ENCODE assay signal across 20 cellular contexts in genomic region chr2:100784681-100785080, GRCh38. TPM values are rescaled to one million over a fixed set of nuclear protein-coding genes. Genes with fewer than 3 reads are reported as not detected.
A peak's percentile ranks its signal among the peaks of the same experiment; 100 is the strongest.
DNase-seq lines count a peak whose midpoint lies in the region; ATAC-seq, FAIRE-seq and TF ChIP-seq lines count a peak whose summit lies in the region.
"Had no signal": no experiment of that assay in that cellular context is flagged by ENCODE, and none has a peak within 500 bp of the region (broad histone marks: within the 10 kb centered on the region; RNA-seq: fewer than 3 reads in every experiment).

No MANE protein-coding gene starts in this region.

- H3K27me3 ChIP-seq in HepG2 (ENCODE audit: control insufficient read depth in 1 of 2, insufficient read depth in 2 of 2, low read length in 2 of 2) (no peaks in the 10 kb centered on the region), right lobe of liver (no peaks in the 10 kb centered on the region)
- H3K27me3 ChIP-seq: MG63, SJSA1 had no signal

- no peak overlapping the region for H3K4me2 ChIP-seq in HepG2 (ENCODE audit: low read depth, low read length)

- no peak overlapping the region for H2AFZ ChIP-seq in HepG2 (ENCODE audit: low read length)

- no peak for DNase-seq in HepG2 (ENCODE audit: low spot score)
- DNase-seq in right lobe of liver = no peak
- peak; percentile 50 for DNase-seq in epithelial cell of proximal tubule (ENCODE audit: low read depth)
- peak; percentile 28 for DNase-seq in mucosa of gallbladder (ENCODE audit: low spot score)
- no peak for DNase-seq in dermis blood vessel endothelial cell
- no peak for DNase-seq in COLO829 (ENCODE audit: low spot score)
- DNase-seq: 8988T; CD8-positive, alpha-beta memory T cell; DMS 273 treated with DMSO at 0.1 percent for 48 hours; DMS79 treated with DMSO at 0.1 percent for 48 hours; MG63; NCI-H1417; NCI-H1694 treated with DMSO at 0.1 percent for 48 hours; NCI-H446; NCI-H526 had no signal

- FAIRE-seq in HepG2 (lab: Jason Lieb, UNC) = no peak
- FAIRE-seq: H54, K562 had no signal

- TF ChIP-seq EP300 in HepG2 (IDR thresholded peaks at IDR 0.05; ENCODE audit: low read depth in 2 of 2, low read length in 2 of 2) = no peak
- no peak for TF ChIP-seq EP300 in HepG2 (CRISPR knock-in tag; IDR thresholded peaks at IDR 0.05; ENCODE audit: borderline replicate concordance)

- CTCF ChIA-PET in HepG2 (lab: Yijun Ruan, JAX; ENCODE audit: low intra/inter-chr PET ratio, low total read pairs) = no interaction called here

- in situ Hi-C loops in HepG2 (cut with HindIII; ENCODE audit: extremely low pct_ligation_motif_present, low pct_unique_long_range_greater_than_20kb) = loop anchor here (5.0 kb wide), 1 partner anchor 33 kb away; no protein-coding TSS in a partner anchor

- BruUV-seq in HepG2 (replicated peaks; lab: Mats Ljungman, UMichigan) = no TSS peak

- H3K4me1 ChIP-seq in HepG2 (ENCODE audit: insufficient read depth, low read length) = peaks cover 77% of the 10 kb centered on the region
- H3K4me1 ChIP-seq in right lobe of liver = peaks cover 0 to 17% (median 5%) of the 10 kb centered on the region in 4 donors

- WGBS in HepG2 (ENCODE audit: low lambda C conversion rate) = 93% methylated on average over 8 of the region's 8 CpGs
- 71% methylated on average over 8 of the region's 8 CpGs for WGBS in right lobe of liver (ENCODE audit: insufficient coverage, low coverage, low lambda C conversion rate, missing lambda C conversion rate)

- H3K4me3 ChIP-seq in HepG2 (replicated peaks in 1 of 3; ENCODE audit: insufficient read depth in 1 of 3, low read depth in 2 of 3, low read length in 3 of 3) = no peak overlapping the region
- no peak overlapping the region for H3K4me3 ChIP-seq in right lobe of liver
- H3K4me3 ChIP-seq in epithelial cell of proximal tubule (ENCODE audit: low read depth, low read length) = no peak overlapping the region
- H3K4me3 ChIP-seq: K562, MG63, SJSA1 had no signal

- POLR2A ChIA-PET in HepG2 (lab: Yijun Ruan, JAX) = no interaction called here

- intact Hi-C loops in HepG2 (cut with micrococcal nuclease; ENCODE audit: unreplicated experiment) (no loop called here), right lobe of liver (cut with DNase I) (no loop called here)

- no peak for TF ChIP-seq CTCF in HepG2 (CRISPR knock-in tag; IDR thresholded peaks at IDR 0.05)
- no peak for TF ChIP-seq CTCF in right lobe of liver (IDR thresholded peaks at IDR 0.05)
- no peak for TF ChIP-seq CTCF in epithelial cell of proximal tubule (conservative IDR thresholded peaks at IDR 0.05; ENCODE audit: low read depth, low read length)

- H3K36me3 ChIP-seq in HepG2 (replicated peaks in 1 of 2; ENCODE audit: control insufficient read depth in 1 of 2, insufficient read depth in 2 of 2, low read length in 2 of 2) (no peaks in the 10 kb centered on the region), right lobe of liver (no peaks in the 10 kb centered on the region)
- H3K36me3 ChIP-seq: MG63, SJSA1 had no signal

- no peak for TF ChIP-seq RAD21 in HepG2 (CRISPR knock-in tag; IDR thresholded peaks at IDR 0.05)

- H3K27ac ChIP-seq in HepG2 (ENCODE audit: extremely low read length, insufficient read depth, low read length) (no peak overlapping the region), right lobe of liver (no peak overlapping the region)
- H3K27ac ChIP-seq: C4-2B, SJSA1 had no signal

- ATAC-seq in HepG2 (no peak), right lobe of liver (no peak), GM19328 (IDR thresholded peaks at IDR 0.05; ENCODE audit: unreplicated experiment) (no peak)
- ATAC-seq: K562 had no signal

- H3K9ac ChIP-seq in HepG2 (ENCODE audit: insufficient read depth, low read depth, low read length) = no peak overlapping the region

- no peaks in the 10 kb centered on the region for H4K20me1 ChIP-seq in HepG2 (ENCODE audit: insufficient read depth, low read length)

- TF ChIP-seq POLR2A in HepG2 (IDR thresholded peaks at IDR 0.05; ENCODE audit: insufficient read depth in 1 of 2, low read depth in 2 of 2, low read length in 2 of 2) (no peak), right lobe of liver (IDR thresholded peaks at IDR 0.05) (no peak)

- H3K9me3 ChIP-seq in HepG2 (ENCODE audit: low read length) (no peaks in the 10 kb centered on the region), right lobe of liver (no peaks in the 10 kb centered on the region)
- H3K9me3 ChIP-seq: MG63 had no signal

- no peaks in the 10 kb centered on the region for H3K79me2 ChIP-seq in HepG2 (ENCODE audit: insufficient read depth, low read length)

TF ChIP-seq in HepG2, 621 proteins besides CTCF, POLR2A, EP300 and RAD21:
- TF ChIP-seq ELF4 (CRISPR knock-in tag; IDR thresholded peaks at IDR 0.05; ENCODE audit: borderline replicate concordance) (no peak), NR2C2 (CRISPR knock-in tag; IDR thresholded peaks at IDR 0.05; ENCODE audit: borderline replicate concordance) (0 out of 2 replicates have a peak, but pooled peaks have one; percentile 20)

RNA-seq across cellular contexts. Expression of gene NPAS2, which starts 35.3 kb away (rescaled TPM):
- total RNA-seq in HepG2 (2016; rRNA removed; fragmentation: Illumina TruSeq; extraction: Trizol) (14.8 and 16.8 TPM in 2 replicates), right lobe of liver (10 to 100 TPM in 5 of 6 experiments, 1 to 10 TPM in 1; 8.8 to 33.3 (median 24.5) TPM), epithelial cell of proximal tubule (11.0 and 11.5 TPM in 2 replicates), mucosa of gallbladder (47.4 TPM), dermis blood vessel endothelial cell (8.3 and 17.0 TPM in 2 replicates)
- 22.8 and 25.5 TPM in 2 replicates for total RNA-seq in HepG2 (2016; cell fraction: cytosol; rRNA removed; fragmentation: Illumina TruSeq; extraction: Trizol; ENCODE audit: low read depth)
- 15.0 and 18.3 TPM in 2 replicates for total RNA-seq in HepG2 (2016; cell fraction: insoluble cytoplasmic fraction; rRNA removed; fragmentation: Illumina TruSeq; extraction: Trizol)
- 27.5 and 27.7 TPM in 2 replicates for total RNA-seq in HepG2 (2016; cell fraction: membrane; rRNA removed; fragmentation: Illumina TruSeq; extraction: Trizol)
- total RNA-seq in HepG2 (2016; cell fraction: nucleus; rRNA removed; fragmentation: Illumina TruSeq; extraction: Trizol) = 28.5 and 41.7 TPM in 2 replicates
- 37.5 and 48.9 TPM in 2 replicates for polyA plus RNA-seq in HepG2 (2011; rRNA removed)
- 22.7 and 29.0 TPM in 2 replicates for polyA plus RNA-seq in HepG2 (2011; cell fraction: cytosol; rRNA removed)
- 178 and 216 TPM in 2 replicates for polyA plus RNA-seq in HepG2 (2011; cell fraction: nucleus; rRNA removed)
- polyA plus RNA-seq in HepG2 (2012) = 24.2 and 33.9 TPM in 2 replicates
- polyA plus RNA-seq in HepG2 (2016; cell fraction: cytosol; fragmentation: Illumina TruSeq; extraction: Trizol; ENCODE audit: low read depth) = 23.0 and 27.5 TPM in 2 replicates
- 31.5 and 44.8 TPM in 2 replicates for polyA plus RNA-seq in HepG2 (2016; cell fraction: insoluble cytoplasmic fraction; fragmentation: Illumina TruSeq; extraction: Trizol; ENCODE audit: low read depth)
- 52.0 and 66.4 TPM in 2 replicates for polyA plus RNA-seq in HepG2 (2016; cell fraction: membrane; fragmentation: Illumina TruSeq; extraction: Trizol; ENCODE audit: low read depth)
- polyA plus RNA-seq in HepG2 (2016; cell fraction: nucleus; fragmentation: Illumina TruSeq; extraction: Trizol; ENCODE audit: insufficient read depth, low read depth) = 112 and 136 TPM in 2 replicates
- 6.3 and 50.0 TPM in 2 replicates for polyA minus RNA-seq in HepG2 (2011; rRNA and poly(A)+ RNA removed; ENCODE audit: low replicate concordance)
- polyA minus RNA-seq in HepG2 (2011; cell fraction: cytosol; rRNA and poly(A)+ RNA removed) = 39.0 and 60.4 TPM in 2 replicates
- polyA minus RNA-seq in HepG2 (2011; cell fraction: nucleus; rRNA and poly(A)+ RNA removed) = 83.3 and 89.8 TPM in 2 replicates

Comparison
In these comparisons a context has a peak if more than half of its experiments do, and no peak if none do; other contexts are left out.
1. DNase-seq: peak in epithelial cell of proximal tubule (single experiment) and mucosa of gallbladder (single experiment); none in HepG2 (single experiment), right lobe of liver (0 of 3), dermis blood vessel endothelial cell (single experiment) and COLO829 (single experiment).